Comparison of ENCODE assay signal across 18 cellular contexts in genomic region chr19:12836529-12836863, GRCh38. TPM values are rescaled to one million over a fixed set of nuclear protein-coding genes. Genes with fewer than 3 reads are reported as not detected.
DNase-seq lines count a peak whose midpoint lies in the region; ATAC-seq and TF ChIP-seq lines count a peak whose summit lies in the region.
"Had no signal": no experiment of that assay in that cellular context is flagged by ENCODE, and none has a peak within 500 bp of the region (broad histone marks: within the 10 kb centered on the region; RNA-seq: fewer than 3 reads in every experiment).

No MANE protein-coding gene starts in this region.

- H3K27ac Mint-ChIP-seq in natural killer cell: no peak overlapping the region
- H3K27ac Mint-ChIP-seq in natural killer cell treated with Interleukin-12 subunit alpha and Interleukin-12 subunit beta and Interleukin-15 and Interleukin-18, amount 100 ng/mL, for 72 hours: no peak overlapping the region
- no peak overlapping the region for H3K27ac Mint-ChIP-seq in activated T-helper 1 cell treated with anti-CD3 and anti-CD28 coated beads, Interleukin-12 subunit alpha, Interleukin-12 subunit beta, Interleukin-2, Interleukin-4 antibody, amounts not matched to agents 30 ng/mL and 10 ng/mL and 1 ng/mL, durations not matched to agents 14 hours and 24 hours and 36 hours
- no peak overlapping the region for H3K27ac Mint-ChIP-seq in stimulated activated memory B cell treated with anti-CD40 and anti-IgM and Interleukin-4, amounts not matched to agents 10 μg/mL and 1 μg/mL and 100 μg/mL, for 72 hours
- H3K27ac Mint-ChIP-seq: activated CD4-positive, alpha-beta T cell treated with anti-CD3 and anti-CD28 coated beads, Interleukin-2, amount 10 ng/mL, durations not matched to agents 7 days and 5 days; CD8-positive, alpha-beta T cell; stimulated activated naive CD8-positive, alpha-beta T cell treated with anti-CD3 and anti-CD28 coated beads, Interleukin-15, amount 100 ng/mL, for 72 hours had no signal

- POLR2A ChIA-PET in HEK293T (lab: Yijun Ruan, JAX): interaction anchor here (1.0 kb wide), 1 partner anchor 54 kb away, joined by 3 read pairs; the partner anchor contains the start of gene GCDH

- H3K4me1 Mint-ChIP-seq in natural killer cell: peaks cover 33 to 56% of the 10 kb centered on the region in 2 donors
- peaks cover 28 to 36% of the 10 kb centered on the region in 2 donors for H3K4me1 Mint-ChIP-seq in natural killer cell treated with Interleukin-12 subunit alpha and Interleukin-12 subunit beta and Interleukin-15 and Interleukin-18, amount 100 ng/mL, for 72 hours (ENCODE audit: low read depth in 2 of 2)
- peaks cover 32% of the 10 kb centered on the region for H3K4me1 Mint-ChIP-seq in activated T-helper 1 cell treated with anti-CD3 and anti-CD28 coated beads, Interleukin-12 subunit alpha, Interleukin-12 subunit beta, Interleukin-2, Interleukin-4 antibody, amounts not matched to agents 30 ng/mL and 10 ng/mL and 1 ng/mL, durations not matched to agents 14 hours and 24 hours and 36 hours (ENCODE audit: low read depth)
- H3K4me1 Mint-ChIP-seq in stimulated activated memory B cell treated with anti-CD40 and anti-IgM and Interleukin-4, amounts not matched to agents 10 μg/mL and 1 μg/mL and 100 μg/mL, for 72 hours: peaks cover 48% of the 10 kb centered on the region

- no peaks in the 10 kb centered on the region for H3K36me3 Mint-ChIP-seq in natural killer cell
- peaks cover 5% of the 10 kb centered on the region for H3K36me3 Mint-ChIP-seq in natural killer cell treated with Interleukin-12 subunit alpha and Interleukin-12 subunit beta and Interleukin-15 and Interleukin-18, amount 100 ng/mL, for 72 hours
- peaks cover 5% of the 10 kb centered on the region for H3K36me3 Mint-ChIP-seq in activated T-helper 1 cell treated with anti-CD3 and anti-CD28 coated beads, Interleukin-12 subunit alpha, Interleukin-12 subunit beta, Interleukin-2, Interleukin-4 antibody, amounts not matched to agents 30 ng/mL and 10 ng/mL and 1 ng/mL, durations not matched to agents 14 hours and 24 hours and 36 hours (ENCODE audit: low read depth)
- H3K36me3 Mint-ChIP-seq in stimulated activated memory B cell treated with anti-CD40 and anti-IgM and Interleukin-4, amounts not matched to agents 10 μg/mL and 1 μg/mL and 100 μg/mL, for 72 hours: no peaks in the 10 kb centered on the region
- H3K36me3 Mint-ChIP-seq: activated naive CD4-positive, alpha-beta T cell treated with anti-CD3 and anti-CD28 coated beads, Interleukin-2, amount 50 U/mL, for 24 hours; CD8-positive, alpha-beta T cell had no signal

- peak overlapping the region; percentile 41 for H3K4me3 Mint-ChIP-seq in natural killer cell
- H3K4me3 Mint-ChIP-seq in natural killer cell treated with Interleukin-12 subunit alpha and Interleukin-12 subunit beta and Interleukin-15 and Interleukin-18, amount 100 ng/mL, for 72 hours: no peak overlapping the region
- peak overlapping the region; percentile 43 for H3K4me3 Mint-ChIP-seq in activated T-helper 1 cell treated with anti-CD3 and anti-CD28 coated beads, Interleukin-12 subunit alpha, Interleukin-12 subunit beta, Interleukin-2, Interleukin-4 antibody, amounts not matched to agents 30 ng/mL and 10 ng/mL and 1 ng/mL, durations not matched to agents 14 hours and 24 hours and 36 hours
- no peak overlapping the region for H3K4me3 Mint-ChIP-seq in stimulated activated memory B cell treated with anti-CD40 and anti-IgM and Interleukin-4, amounts not matched to agents 10 μg/mL and 1 μg/mL and 100 μg/mL, for 72 hours
- H3K4me3 Mint-ChIP-seq: activated CD4-positive, alpha-beta T cell treated with anti-CD3 and anti-CD28 coated beads, Interleukin-2, amount 10 ng/mL, durations not matched to agents 7 days and 5 days; CD8-positive, alpha-beta T cell; stimulated activated naive CD8-positive, alpha-beta T cell treated with anti-CD3 and anti-CD28 coated beads, Interleukin-15, amount 100 ng/mL, for 72 hours had no signal

- intact Hi-C loops in natural killer cell (cut with micrococcal nuclease): no loop called here
- intact Hi-C loops in activated T-helper 1 cell treated with anti-CD3 and anti-CD28 coated beads, Interleukin-12 subunit alpha, Interleukin-12 subunit beta, Interleukin-2, Interleukin-4 antibody, amounts not matched to agents 30 ng/mL and 10 ng/mL and 1 ng/mL, durations not matched to agents 14 hours and 24 hours and 36 hours (cut with micrococcal nuclease): loop anchor here (5.0 kb wide), 2 partner anchors 176 to 261 kb away; no protein-coding TSS in a partner anchor

- CTCF ChIA-PET in HEK293T (lab: Yijun Ruan, JAX): interaction anchor here (0.6 to 0.9 kb wide), 2 partner anchors 10 to 39 kb away, joined by 3 to 4 read pairs; no protein-coding TSS in a partner anchor

- peaks cover 58 to 62% of the 10 kb centered on the region in 2 donors for H3K27me3 Mint-ChIP-seq in natural killer cell (ENCODE audit: low read depth in 2 of 2)
- H3K27me3 Mint-ChIP-seq in natural killer cell treated with Interleukin-12 subunit alpha and Interleukin-12 subunit beta and Interleukin-15 and Interleukin-18, amount 100 ng/mL, for 72 hours: peaks cover 50 to 62% of the 10 kb centered on the region in 2 donors
- peaks cover 68% of the 10 kb centered on the region for H3K27me3 Mint-ChIP-seq in activated T-helper 1 cell treated with anti-CD3 and anti-CD28 coated beads, Interleukin-12 subunit alpha, Interleukin-12 subunit beta, Interleukin-2, Interleukin-4 antibody, amounts not matched to agents 30 ng/mL and 10 ng/mL and 1 ng/mL, durations not matched to agents 14 hours and 24 hours and 36 hours (ENCODE audit: insufficient read depth)
- peaks cover 94% of the 10 kb centered on the region for H3K27me3 Mint-ChIP-seq in stimulated activated memory B cell treated with anti-CD40 and anti-IgM and Interleukin-4, amounts not matched to agents 10 μg/mL and 1 μg/mL and 100 μg/mL, for 72 hours

- no peak for DNase-seq in natural killer cell
- DNase-seq in natural killer cell treated with Interleukin-12 subunit alpha and Interleukin-12 subunit beta and Interleukin-15 and Interleukin-18, amount 100 ng/mL, for 72 hours (ENCODE audit: low spot score): no peak
- no peak for DNase-seq in activated T-helper 1 cell treated with anti-CD3 and anti-CD28 coated beads, Interleukin-12 subunit alpha, Interleukin-12 subunit beta, Interleukin-2, Interleukin-4 antibody, amounts not matched to agents 30 ng/mL and 10 ng/mL and 1 ng/mL, durations not matched to agents 14 hours and 24 hours and 36 hours (ENCODE audit: low spot score)
- DNase-seq in A172 (ENCODE audit: low spot score): no peak
- DNase-seq in HEK293T (ENCODE audit: extremely low spot score): no peak
- DNase-seq: activated CD4-positive, alpha-beta T cell treated with anti-CD3 and anti-CD28 coated beads, Interleukin-2, amount 10 ng/mL, durations not matched to agents 7 days and 5 days; CD8-positive, alpha-beta T cell; cortex of kidney; DMS79; NCI-H1105 treated with DMSO at 0.1 percent for 48 hours; NCI-H748 treated with DMSO at 0.1 percent for 48 hours; right cardiac atrium; upper lobe of right lung had no signal

- ATAC-seq in natural killer cell: no peak
- ATAC-seq in natural killer cell treated with Interleukin-12 subunit alpha and Interleukin-12 subunit beta and Interleukin-15 and Interleukin-18, amount 100 ng/mL, for 72 hours: no peak
- ATAC-seq in stimulated activated memory B cell treated with anti-CD40 and anti-IgM and Interleukin-4, amounts not matched to agents 10 μg/mL and 1 μg/mL and 100 μg/mL, for 72 hours: no peak
- ATAC-seq: CD8-positive, alpha-beta T cell; left cardiac atrium; right cardiac atrium had no signal

- H3K9me3 Mint-ChIP-seq in natural killer cell: peaks cover 0 to 2% of the 10 kb centered on the region in 2 donors
- H3K9me3 Mint-ChIP-seq in natural killer cell treated with Interleukin-12 subunit alpha and Interleukin-12 subunit beta and Interleukin-15 and Interleukin-18, amount 100 ng/mL, for 72 hours: no peaks in the 10 kb centered on the region
- H3K9me3 Mint-ChIP-seq in activated T-helper 1 cell treated with anti-CD3 and anti-CD28 coated beads, Interleukin-12 subunit alpha, Interleukin-12 subunit beta, Interleukin-2, Interleukin-4 antibody, amounts not matched to agents 30 ng/mL and 10 ng/mL and 1 ng/mL, durations not matched to agents 14 hours and 24 hours and 36 hours: no peaks in the 10 kb centered on the region
- peaks cover 3% of the 10 kb centered on the region for H3K9me3 Mint-ChIP-seq in stimulated activated memory B cell treated with anti-CD40 and anti-IgM and Interleukin-4, amounts not matched to agents 10 μg/mL and 1 μg/mL and 100 μg/mL, for 72 hours
- H3K9me3 Mint-ChIP-seq: activated CD4-positive, alpha-beta T cell treated with anti-CD3 and anti-CD28 coated beads, Interleukin-2, amount 10 ng/mL, durations not matched to agents 7 days and 5 days; activated naive CD4-positive, alpha-beta T cell treated with anti-CD3 and anti-CD28 coated beads, Interleukin-2, amount 50 U/mL, for 24 hours; CD8-positive, alpha-beta T cell; stimulated activated naive CD8-positive, alpha-beta T cell treated with anti-CD3 and anti-CD28 coated beads, Interleukin-15, amount 100 ng/mL, for 72 hours had no signal

- no peak for TF ChIP-seq CTCF in natural killer cell (IDR thresholded peaks at IDR 0.05)

RNA-seq across cellular contexts. Expression of gene MAST1, which starts 1.8 kb away (rescaled TPM):
- under 1 TPM in 2 of 3 donors, not detected in 1; 0.07 to 0.88 TPM for total RNA-seq in natural killer cell
- total RNA-seq in natural killer cell treated with Interleukin-12 subunit alpha and Interleukin-12 subunit beta and Interleukin-15 and Interleukin-18, amount 100 ng/mL, for 72 hours: under 1 TPM in 1 of 2 donors, not detected in 1; 0.31 TPM
- total RNA-seq in activated T-helper 1 cell treated with anti-CD3 and anti-CD28 coated beads, Interleukin-12 subunit alpha, Interleukin-12 subunit beta, Interleukin-2, Interleukin-4 antibody, amounts not matched to agents 30 ng/mL and 10 ng/mL and 1 ng/mL, durations not matched to agents 14 hours and 24 hours and 36 hours: 1.4 and 1.7 TPM in 2 replicates
- total RNA-seq in A172 (2014; rRNA removed; shearing (Covaris generic)): 1.3 and 3.2 TPM in 2 replicates
- total RNA-seq: omental fat pad, upper lobe of right lung had no signal

RNA-seq across cellular contexts. Expression of gene RTBDN, which starts 2.1 kb away (rescaled TPM):
- not detected for total RNA-seq in natural killer cell
- total RNA-seq in natural killer cell treated with Interleukin-12 subunit alpha and Interleukin-12 subunit beta and Interleukin-15 and Interleukin-18, amount 100 ng/mL, for 72 hours: not detected
- total RNA-seq in activated T-helper 1 cell treated with anti-CD3 and anti-CD28 coated beads, Interleukin-12 subunit alpha, Interleukin-12 subunit beta, Interleukin-2, Interleukin-4 antibody, amounts not matched to agents 30 ng/mL and 10 ng/mL and 1 ng/mL, durations not matched to agents 14 hours and 24 hours and 36 hours: not detected in 2 replicates
- 3.4 TPM in 1 of 2 replicates, not detected in the other for total RNA-seq in A172 (2014; rRNA removed; shearing (Covaris generic))
- total RNA-seq: activated CD4-positive, alpha-beta T cell treated with anti-CD3 and anti-CD28 coated beads, Interleukin-2, amount 10 ng/mL, durations not matched to agents 7 days and 5 days; CD8-positive, alpha-beta T cell; left cardiac atrium; omental fat pad; right cardiac atrium; upper lobe of right lung had no signal

RNA-seq across cellular contexts. Expression of gene RNASEH2A, which starts 30.1 kb away (rescaled TPM):
- 1 to 10 TPM; 6.6 to 8.7 (median 7.4) TPM for total RNA-seq in natural killer cell
- total RNA-seq in natural killer cell treated with Interleukin-12 subunit alpha and Interleukin-12 subunit beta and Interleukin-15 and Interleukin-18, amount 100 ng/mL, for 72 hours: 10 to 100 TPM; 20.8 to 63.5 TPM
- 36.1 and 37.5 TPM in 2 replicates for total RNA-seq in activated T-helper 1 cell treated with anti-CD3 and anti-CD28 coated beads, Interleukin-12 subunit alpha, Interleukin-12 subunit beta, Interleukin-2, Interleukin-4 antibody, amounts not matched to agents 30 ng/mL and 10 ng/mL and 1 ng/mL, durations not matched to agents 14 hours and 24 hours and 36 hours
- 88.8 and 89.6 TPM in 2 replicates for total RNA-seq in A172 (2014; rRNA removed; shearing (Covaris generic))

RNA-seq across cellular contexts. Expression of gene THSD8, which starts 34.6 kb away (rescaled TPM):
- 1 to 10 TPM; 1.7 to 2.8 (median 2.2) TPM for total RNA-seq in natural killer cell
- 10 to 100 TPM in 1 of 2 donors, 1 to 10 TPM in 1; 8.7 to 19.5 TPM for total RNA-seq in natural killer cell treated with Interleukin-12 subunit alpha and Interleukin-12 subunit beta and Interleukin-15 and Interleukin-18, amount 100 ng/mL, for 72 hours
- 28.0 and 28.1 TPM in 2 replicates for total RNA-seq in activated T-helper 1 cell treated with anti-CD3 and anti-CD28 coated beads, Interleukin-12 subunit alpha, Interleukin-12 subunit beta, Interleukin-2, Interleukin-4 antibody, amounts not matched to agents 30 ng/mL and 10 ng/mL and 1 ng/mL, durations not matched to agents 14 hours and 24 hours and 36 hours
- not detected in 2 replicates for total RNA-seq in A172 (2014; rRNA removed; shearing (Covaris generic))
- total RNA-seq: omental fat pad had no signal

RNA-seq across cellular contexts. Expression of gene PRDX2, which starts 34.9 kb away (rescaled TPM):
- 10 to 100 TPM; 28.8 to 67.1 (median 66.9) TPM for total RNA-seq in natural killer cell
- 100 to 1,000 TPM; 150 to 226 TPM for total RNA-seq in natural killer cell treated with Interleukin-12 subunit alpha and Interleukin-12 subunit beta and Interleukin-15 and Interleukin-18, amount 100 ng/mL, for 72 hours
- total RNA-seq in activated T-helper 1 cell treated with anti-CD3 and anti-CD28 coated beads, Interleukin-12 subunit alpha, Interleukin-12 subunit beta, Interleukin-2, Interleukin-4 antibody, amounts not matched to agents 30 ng/mL and 10 ng/mL and 1 ng/mL, durations not matched to agents 14 hours and 24 hours and 36 hours: 277 and 280 TPM in 2 replicates
- not detected in 2 replicates for total RNA-seq in A172 (2014; rRNA removed; shearing (Covaris generic))

Comparison
In these comparisons a context has a peak if more than half of its experiments do, and no peak if none do; other contexts are left out.
1. H3K4me3 Mint-ChIP-seq: peak in natural killer cell (single experiment) and activated T-helper 1 cell treated with anti-CD3 and anti-CD28 coated beads, Interleukin-12 subunit alpha, Interleukin-12 subunit beta, Interleukin-2, Interleukin-4 antibody, amounts not matched to agents 30 ng/mL and 10 ng/mL and 1 ng/mL, durations not matched to agents 14 hours and 24 hours and 36 hours (single experiment); none in natural killer cell treated with Interleukin-12 subunit alpha and Interleukin-12 subunit beta and Interleukin-15 and Interleukin-18, amount 100 ng/mL, for 72 hours (single experiment) and stimulated activated memory B cell treated with anti-CD40 and anti-IgM and Interleukin-4, amounts not matched to agents 10 μg/mL and 1 μg/mL and 100 μg/mL, for 72 hours (single experiment).